1 cellular context compared by ENCODE assay signal in genomic region chr7:42931834-42932651, GRCh38.
A peak's percentile ranks its signal among the peaks of the same experiment; 100 is the strongest.
TF ChIP-seq lines count a peak whose summit lies in the region.

MRPL32 (plus strand) TSS chr7:42932376; CDS start chr7:42932387, 11 bp downstream.
PSMA2 (minus strand) TSS chr7:42932174; CDS start chr7:42932158, 16 bp downstream.

TF ChIP-seq in SK-N-SH, 30 proteins besides CTCF, POLR2A, EP300 and RAD21 (continued from another document):
- TF ChIP-seq FOXM1 (IDR thresholded peaks at IDR 0.05; ENCODE audit: low read depth) (no peak), RXRA (IDR thresholded peaks at IDR 0.05; ENCODE audit: borderline replicate concordance, low read depth) (no peak), MAX (IDR thresholded peaks at IDR 0.05; ENCODE audit: low read depth) (peak; percentile 92), MXI1 (IDR thresholded peaks at IDR 0.05; ENCODE audit: low read depth, low read length) (peak; percentile 98), TAF1 (IDR thresholded peaks at IDR 0.05; ENCODE audit: borderline replicate concordance, low read depth, low read length) (peak; percentile 99), EZH2phosphoT487 (IDR thresholded peaks at IDR 0.05; ENCODE audit: borderline replicate concordance, low read depth) (no peak), GABPA (IDR thresholded peaks at IDR 0.05; ENCODE audit: low read depth) (peak; percentile 59), USF2 (IDR thresholded peaks at IDR 0.05; ENCODE audit: borderline replicate concordance, low read depth, low read length) (no peak)
